Comparison of ENCODE assay signal across 8 cellular contexts in the genomic region with DNA sequence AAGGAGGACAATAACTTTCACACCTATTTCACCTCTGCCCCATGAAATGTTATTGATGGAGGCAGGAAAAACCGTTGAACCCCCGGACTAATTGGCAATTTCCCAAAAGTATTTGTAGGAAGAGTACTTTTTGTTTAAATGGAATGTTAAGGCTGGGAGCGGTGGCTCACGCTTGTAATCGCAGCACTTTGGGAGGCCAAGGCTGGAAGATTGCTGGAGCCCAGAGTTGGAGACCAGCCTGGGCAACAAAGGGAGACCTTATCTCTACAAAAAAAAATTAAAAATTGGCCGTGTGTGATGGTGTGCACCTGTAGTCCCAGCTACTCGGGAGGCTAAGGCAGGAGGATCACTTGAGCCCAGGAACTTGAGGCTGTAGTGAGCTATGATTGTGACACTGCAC. TPM values are rescaled to one million over a fixed set of nuclear protein-coding genes. Genes with fewer than 3 reads are reported as not detected.
DNase-seq lines count a peak whose midpoint lies in the region; ATAC-seq, FAIRE-seq and TF ChIP-seq lines count a peak whose summit lies in the region.

No MANE protein-coding gene starts in this region.

- peaks cover 24% of the 10 kb centered on the region for H3K4me1 ChIP-seq in ACC112 (ENCODE audit: control insufficient read depth, insufficient read depth, low read length, unreplicated experiment)
- 0 out of 2 replicates have a peak, but pooled peaks cover 4% of the 10 kb centered on the region for H3K4me1 ChIP-seq in MM.1S (ENCODE audit: low read length)
- peaks cover 20 to 22% of the 10 kb centered on the region in 2 experiments for H3K4me1 ChIP-seq in neutrophil (ENCODE audit: control insufficient read depth in 1 of 2, insufficient read depth in 1 of 2, low read depth in 1 of 2, low read length in 1 of 2)

- no peaks in the 10 kb centered on the region for H3K9me2 ChIP-seq in MM.1S (replicated peaks; ENCODE audit: insufficient read depth, low read length)

- intact Hi-C loops in dorsolateral prefrontal cortex (cut with DNase I): no loop called here

- no peak for ATAC-seq in GM18873 (IDR thresholded peaks at IDR 0.05; ENCODE audit: low FRiP score, unreplicated experiment)

- H3K4me2 ChIP-seq in MM.1S (ENCODE audit: low read depth, low read length): peak overlapping the region; percentile 62; the same call in 1 of the 2 replicates

- H3K79me2 ChIP-seq in ACC112 (ENCODE audit: control insufficient read depth, insufficient read depth, low read length, unreplicated experiment) (no peaks in the 10 kb centered on the region), MM.1S (ENCODE audit: low read length) (no peaks in the 10 kb centered on the region)

- H3K9me3 ChIP-seq in MM.1S (replicated peaks; ENCODE audit: insufficient read depth, low read length) (no peaks in the 10 kb centered on the region), neutrophil (no peaks in the 10 kb centered on the region)

- H3F3A ChIP-seq in MM.1S (ENCODE audit: insufficient read depth, low read length): no peaks in the 10 kb centered on the region

- H3K4me3 ChIP-seq in ACC112 (ENCODE audit: low read depth, low read length) (peak overlapping the region; percentile 70), MM.1S (ENCODE audit: low read length) (peak overlapping the region; percentile 55), dorsolateral prefrontal cortex (peak overlapping the region in 55 of 59 donors; percentile 29 to 72 (median 51)), neutrophil (ENCODE audit: low read depth in 1 of 2, low read length in 1 of 2) (peak overlapping the region; percentile 67 to 76)

- peak overlapping the region; percentile 31; the same call in 1 of the 2 replicates for H3K9ac ChIP-seq in MM.1S (ENCODE audit: low read length)

- H3K27me3 ChIP-seq in ACC112 (ENCODE audit: insufficient read depth, low read length) (no peaks in the 10 kb centered on the region), MM.1S (replicated peaks; ENCODE audit: insufficient read depth, low read length) (no peaks in the 10 kb centered on the region), dorsolateral prefrontal cortex (no peaks in the 10 kb centered on the region), neutrophil (no peaks in the 10 kb centered on the region)

- H3K36me3 ChIP-seq in ACC112 (ENCODE audit: insufficient read depth, low read length) (no peaks in the 10 kb centered on the region), MM.1S (replicated peaks; ENCODE audit: insufficient read depth, low read length) (no peaks in the 10 kb centered on the region), neutrophil (no peaks in the 10 kb centered on the region)

- TF ChIP-seq CTCF in MM.1S (IDR thresholded peaks at IDR 0.05; ENCODE audit: low read length) (no peak), dorsolateral prefrontal cortex (IDR thresholded peaks at IDR 0.05 in 54 of 56, conservative IDR thresholded peaks at IDR 0.05 in 2 of 56; ENCODE audit: low read depth in 1 of 56, partially characterized antibody in 56 of 56) (no peak), neutrophil (IDR thresholded peaks at IDR 0.05) (no peak)

- H3K27ac ChIP-seq in ACC112 (ENCODE audit: low read depth, low read length) (peak overlapping the region; percentile 68), MM.1S (ENCODE audit: low read length) (no peak overlapping the region), dorsolateral prefrontal cortex (peak overlapping the region in 40 of 59 donors; percentile 15 to 90 (median 73)), neutrophil (peak overlapping the region; percentile 96)

- no peak for DNase-seq in MM.1S
- DNase-seq in dorsolateral prefrontal cortex: no peak
- DNase-seq in T1000 (lab: John Stamatoyannopoulos, UW): no peak
- DNase-seq in NCI-H526 treated with DMSO at 0.1 percent for 48 hours (lab: John Stamatoyannopoulos, UW): no peak
- DNase-seq in HTR-8/SVneo (ENCODE audit: insufficient read length, low spot score): no peak

- FAIRE-seq in HTR-8/SVneo (lab: Jason Lieb, UNC): no peak

- H4K20me1 ChIP-seq in MM.1S (ENCODE audit: insufficient read depth, low read length): no peaks in the 10 kb centered on the region

- H2AFZ ChIP-seq in ACC112 (ENCODE audit: low read length, unreplicated experiment) (peak overlapping the region; percentile 94), MM.1S (ENCODE audit: low read length) (peak overlapping the region; percentile 95)

RNA-seq across cellular contexts. Expression of a gene that starts 26.0 kb away (rescaled TPM):
- 100 to 1,000 TPM in 2 of 120 experiments, 10 to 100 TPM in 118; 19.4 to 116 (median 48.8) TPM for total RNA-seq in dorsolateral prefrontal cortex
